In genomic region chr2:3044587-3045317, GRCh38 we compare ENCODE assay signal across 14 cellular contexts.
A peak's percentile ranks its signal among the peaks of the same experiment; 100 is the strongest.
DNase-seq lines count a peak whose midpoint lies in the region; ATAC-seq and TF ChIP-seq lines count a peak whose summit lies in the region.
"Had no signal": no experiment of that assay in that cellular context is flagged by ENCODE, and none has a peak within 500 bp of the region (broad histone marks: within the 10 kb centered on the region; RNA-seq: fewer than 3 reads in every experiment).

No MANE protein-coding gene starts in this region.

- no peak overlapping the region for H3K27ac Mint-ChIP-seq in type B pancreatic cell

- no peaks in the 10 kb centered on the region for H3K36me3 Mint-ChIP-seq in type B pancreatic cell

- no peak for TF ChIP-seq CTCF in type B pancreatic cell (conservative IDR thresholded peaks at IDR 0.05)

- H3K9me3 Mint-ChIP-seq in type B pancreatic cell: no peaks in the 10 kb centered on the region

- DNase-seq in DMS53 (lab: John Stamatoyannopoulos, UW) (peak; percentile 32), DMS53 treated with DMSO at 0.1 percent for 48 hours (lab: John Stamatoyannopoulos, UW; ENCODE audit: unreplicated experiment) (no peak), SHP77 treated with DMSO at 0.1 percent for 48 hours (lab: John Stamatoyannopoulos, UW) (peak; percentile 72), left lobe of liver (ENCODE audit: low spot score) (peak; percentile 30), type B pancreatic cell (ENCODE audit: extremely low spot score, unreplicated experiment) (peak; percentile 31), HK-2 (ENCODE audit: unreplicated experiment) (no peak)
- no peak for DNase-seq in stimulated activated CD4-positive, alpha-beta T cell treated with anti-CD3 and anti-CD28 coated beads, Interleukin-2, amount 100 ng/mL, for 24 hours
- DNase-seq: C1 segment of cervical spinal cord, DMS153, GOT3, NCI-H2081, NCI-H524 treated with DMSO at 0.1 percent for 48 hours, PC-3 had no signal

- peak; percentile 88 for ATAC-seq in left lobe of liver
- ATAC-seq in HG02938 (IDR thresholded peaks at IDR 0.05; ENCODE audit: unreplicated experiment): no peak
- ATAC-seq: PC-3 had no signal

- peaks cover 20% of the 10 kb centered on the region for H3K4me1 Mint-ChIP-seq in type B pancreatic cell (ENCODE audit: unreplicated experiment)

- H3K4me3 Mint-ChIP-seq in type B pancreatic cell: no peak overlapping the region

- H3K27me3 Mint-ChIP-seq in type B pancreatic cell: peaks cover 13% of the 10 kb centered on the region

Comparison
In these comparisons a context has a peak if more than half of its experiments do, and no peak if none do; other contexts are left out.
1. DNase-seq: peak in DMS53 (single experiment), SHP77 treated with DMSO at 0.1 percent for 48 hours (single experiment), left lobe of liver (single experiment) and type B pancreatic cell (single experiment); none in DMS53 treated with DMSO at 0.1 percent for 48 hours (single experiment), stimulated activated CD4-positive, alpha-beta T cell treated with anti-CD3 and anti-CD28 coated beads, Interleukin-2, amount 100 ng/mL, for 24 hours (0 of 2) and HK-2 (single experiment).